Comparison of ENCODE assay signal across 25 cellular contexts in the genomic region with DNA sequence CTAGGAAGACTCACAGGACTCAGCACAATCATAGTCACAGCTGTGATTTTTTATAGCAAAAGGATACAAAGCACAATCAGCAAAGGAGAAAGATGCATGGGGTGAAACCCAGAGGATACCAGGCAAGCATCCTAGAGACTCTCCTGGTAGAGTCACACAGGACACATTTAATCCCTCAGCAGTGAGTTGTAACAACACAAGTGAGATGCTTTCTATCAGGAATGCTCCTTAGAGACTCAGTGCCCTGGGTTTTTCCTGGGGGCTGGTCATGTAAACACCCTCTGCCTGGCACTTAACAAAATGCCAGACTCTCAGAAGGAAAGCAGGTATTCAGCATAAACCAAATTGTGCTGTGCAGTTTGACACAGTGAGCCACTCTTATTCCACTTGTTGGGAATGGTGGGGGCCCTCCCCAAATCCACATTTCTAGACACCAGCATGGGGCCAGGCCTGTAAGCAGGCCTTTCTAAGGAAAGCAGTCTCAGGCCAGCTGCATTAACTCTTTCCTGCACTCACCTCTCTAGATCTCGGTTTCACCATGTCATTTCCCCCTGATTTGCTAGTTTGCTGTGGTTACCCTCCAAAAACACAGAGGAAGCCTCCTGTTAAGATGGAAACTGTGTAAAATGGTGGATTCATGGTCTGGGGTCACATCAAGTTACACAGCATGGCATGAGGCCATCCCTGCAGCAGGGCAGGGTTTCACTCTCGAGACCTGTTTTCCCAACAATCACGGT. TPM values are rescaled to one million over a fixed set of nuclear protein-coding genes. Genes with fewer than 3 reads are reported as not detected.
DNase-seq lines count a peak whose midpoint lies in the region; ATAC-seq, FAIRE-seq and TF ChIP-seq lines count a peak whose summit lies in the region.
"Had no signal": no experiment of that assay in that cellular context is flagged by ENCODE, and none has a peak within 500 bp of the region (broad histone marks: within the 10 kb centered on the region; RNA-seq: fewer than 3 reads in every experiment).

No MANE protein-coding gene starts in this region.

- H3K27me3 ChIP-seq in dorsolateral prefrontal cortex (no peaks in the 10 kb centered on the region), gastrocnemius medialis (no peaks in the 10 kb centered on the region)
- H3K27me3 ChIP-seq: BLaER1, esophagus squamous epithelium, right atrium auricular region, SJSA1, testis had no signal

- intact Hi-C loops in dorsolateral prefrontal cortex (cut with DNase I) (no loop called here), gastrocnemius medialis (cut with DNase I; ENCODE audit: low total_unique reads) (no loop called here)

- H3K36me3 ChIP-seq in gastrocnemius medialis: peaks cover 0 to 22% of the 10 kb centered on the region in 2 donors

- peak; percentile 25 to 58 for ATAC-seq in activated T-cell treated with anti-CD3 and anti-CD28 coated beads, Interleukin-2, amount 50 U/mL, for 72 hours (replicated peaks in 1 of 2)
- ATAC-seq in activated T-cell treated with anti-CD3 and anti-CD28 coated beads, Interleukin-2, amount 50 U/mL, for 4 hours: no peak
- peak; percentile 73 for ATAC-seq in HG02981 (IDR thresholded peaks at IDR 0.05; ENCODE audit: unreplicated experiment)
- ATAC-seq in gastrocnemius medialis: no peak
- ATAC-seq in HG03378 (IDR thresholded peaks at IDR 0.05; ENCODE audit: unreplicated experiment): no peak
- ATAC-seq: PC-3 had no signal

- peak overlapping the region; percentile 82 for H3K27ac Mint-ChIP-seq in activated T-cell treated with anti-CD3 and anti-CD28 coated beads, Interleukin-2, amount 50 U/mL, for 72 hours
- H3K27ac Mint-ChIP-seq: T-helper 1 cell treated with Interleukin-12 subunit alpha and Interleukin-12 subunit beta and Interleukin-4 antibody, amounts not matched to agents 30 μg/mL and 1 μg/mL, for 36 hours had no signal

- no peak for FAIRE-seq in HTR-8/SVneo (lab: Jason Lieb, UNC)
- FAIRE-seq: astrocyte had no signal

- in situ Hi-C loops in gastrocnemius medialis (cut with MboI; ENCODE audit: low sequenced_read_pairs in 4 of 4): no loop called here

- H3K9me3 Mint-ChIP-seq in activated T-cell treated with anti-CD3 and anti-CD28 coated beads, Interleukin-2, amount 50 U/mL, for 72 hours: peaks cover 0 to 3% of the 10 kb centered on the region in 2 donors
- peaks cover 3% of the 10 kb centered on the region for H3K9me3 Mint-ChIP-seq in activated T-cell treated with anti-CD3 and anti-CD28 coated beads, Interleukin-2, amount 50 U/mL, for 4 hours
- H3K9me3 Mint-ChIP-seq: T-helper 1 cell treated with Interleukin-12 subunit alpha and Interleukin-12 subunit beta and Interleukin-4 antibody, amounts not matched to agents 30 μg/mL and 1 μg/mL, for 36 hours had no signal

- no peak for TF ChIP-seq POLR2A in gastrocnemius medialis (IDR thresholded peaks at IDR 0.05)

- peak overlapping the region in 53 of 59 donors; percentile 1 to 97 (median 58) for H3K27ac ChIP-seq in dorsolateral prefrontal cortex
- H3K27ac ChIP-seq in gastrocnemius medialis: peak overlapping the region; percentile 17 to 49 (median 35)
- H3K27ac ChIP-seq: BLaER1, right atrium auricular region, SJSA1, testis, WERI-Rb-1 had no signal

- H3K4me3 ChIP-seq in dorsolateral prefrontal cortex: peak overlapping the region in 1 of 59 donors; percentile 8
- H3K4me3 ChIP-seq in gastrocnemius medialis: no peak overlapping the region
- H3K4me3 ChIP-seq: BLaER1, esophagus squamous epithelium, right atrium auricular region, SJSA1, testis had no signal

- TF ChIP-seq CTCF in dorsolateral prefrontal cortex (IDR thresholded peaks at IDR 0.05 in 54 of 56, conservative IDR thresholded peaks at IDR 0.05 in 2 of 56; ENCODE audit: low read depth in 1 of 56, partially characterized antibody in 56 of 56) (no peak), gastrocnemius medialis (IDR thresholded peaks at IDR 0.05 in 4 of 5, conservative IDR thresholded peaks at IDR 0.05 in 1 of 5) (no peak)

- H3K4me1 Mint-ChIP-seq in activated T-cell treated with anti-CD3 and anti-CD28 coated beads, Interleukin-2, amount 50 U/mL, for 72 hours (ENCODE audit: low read depth): peaks cover 17% of the 10 kb centered on the region
- peaks cover 3% of the 10 kb centered on the region for H3K4me1 Mint-ChIP-seq in activated T-cell treated with anti-CD3 and anti-CD28 coated beads, Interleukin-2, amount 50 U/mL, for 4 hours (ENCODE audit: low read depth)

- H3K9me3 ChIP-seq in gastrocnemius medialis: no peaks in the 10 kb centered on the region
- H3K9me3 ChIP-seq: esophagus squamous epithelium, SJSA1, testis had no signal

- peaks cover 17 to 43% of the 10 kb centered on the region in 2 donors for H3K36me3 Mint-ChIP-seq in activated T-cell treated with anti-CD3 and anti-CD28 coated beads, Interleukin-2, amount 50 U/mL, for 72 hours (ENCODE audit: insufficient read depth in 2 of 2)
- peaks cover 49% of the 10 kb centered on the region for H3K36me3 Mint-ChIP-seq in activated T-cell treated with anti-CD3 and anti-CD28 coated beads, Interleukin-2, amount 50 U/mL, for 4 hours (ENCODE audit: insufficient read depth)

- H3K27me3 Mint-ChIP-seq in activated T-cell treated with anti-CD3 and anti-CD28 coated beads, Interleukin-2, amount 50 U/mL, for 72 hours (ENCODE audit: low read depth): no peaks in the 10 kb centered on the region
- no peaks in the 10 kb centered on the region for H3K27me3 Mint-ChIP-seq in activated T-cell treated with anti-CD3 and anti-CD28 coated beads, Interleukin-2, amount 50 U/mL, for 4 hours (ENCODE audit: low read depth)

- no peak for DNase-seq in activated T-cell treated with anti-CD3 and anti-CD28 coated beads, Interleukin-2, amount 50 U/mL, for 72 hours
- no peak for DNase-seq in activated T-cell treated with anti-CD3 and anti-CD28 coated beads, Interleukin-2, amount 50 U/mL, for 4 hours
- no peak for DNase-seq in dorsolateral prefrontal cortex
- DNase-seq in gastrocnemius medialis: no peak
- DNase-seq in HTR-8/SVneo (ENCODE audit: insufficient read length, low spot score): no peak
- DNase-seq in NCI-H2196 (lab: John Stamatoyannopoulos, UW; ENCODE audit: unreplicated experiment): no peak
- DNase-seq: activated effector memory CD4-positive, alpha-beta T cell treated with anti-CD3 and anti-CD28 coated beads, Interleukin-2, amount 50 U/mL, for 16 hours; effector CD8-positive, alpha-beta T cell; esophagus squamous epithelium; KBM-7; kidney glomerular epithelial cell; mammary epithelial cell; NCI-H1694 treated with DMSO at 0.1 percent for 48 hours; PC-3; stimulated activated CD8-positive, alpha-beta memory T cell treated with anti-CD3 and anti-CD28 coated beads, Interleukin-4, amount 100 ng/mL, for 48 hours; testis; WERI-Rb-1 had no signal

- no peak overlapping the region for H3K4me3 Mint-ChIP-seq in activated T-cell treated with anti-CD3 and anti-CD28 coated beads, Interleukin-2, amount 50 U/mL, for 72 hours
- H3K4me3 Mint-ChIP-seq in activated T-cell treated with anti-CD3 and anti-CD28 coated beads, Interleukin-2, amount 50 U/mL, for 4 hours: no peak overlapping the region
- H3K4me3 Mint-ChIP-seq: T-helper 1 cell treated with Interleukin-12 subunit alpha and Interleukin-12 subunit beta and Interleukin-4 antibody, amounts not matched to agents 30 μg/mL and 1 μg/mL, for 36 hours had no signal

- H3K4me1 ChIP-seq in gastrocnemius medialis: peaks cover 10 to 12% of the 10 kb centered on the region in 2 donors
- H3K4me1 ChIP-seq: BLaER1, right atrium auricular region, SJSA1, testis had no signal

RNA-seq across cellular contexts. Expression of gene RNU4ATAC, which starts 16.9 kb away (rescaled TPM):
- total RNA-seq in activated T-cell treated with anti-CD3 and anti-CD28 coated beads, Interleukin-2, amount 50 U/mL, for 72 hours: not detected
- not detected for total RNA-seq in activated T-cell treated with anti-CD3 and anti-CD28 coated beads, Interleukin-2, amount 50 U/mL, for 4 hours
- total RNA-seq in dorsolateral prefrontal cortex: 10 to 100 TPM in 2 of 120 experiments, not detected in 118; 19.6 to 23.6 TPM
- total RNA-seq in gastrocnemius medialis: not detected
- total RNA-seq: astrocyte, esophagus squamous epithelium, osteoblast, PC-3, right atrium auricular region, SJSA1, testis had no signal

Comparison
In these comparisons a context has a peak if more than half of its experiments do, and no peak if none do; other contexts are left out.
1. ATAC-seq: peak in activated T-cell treated with anti-CD3 and anti-CD28 coated beads, Interleukin-2, amount 50 U/mL, for 72 hours (2 of 2) and HG02981 (single experiment); none in activated T-cell treated with anti-CD3 and anti-CD28 coated beads, Interleukin-2, amount 50 U/mL, for 4 hours (0 of 2), gastrocnemius medialis (0 of 2) and HG03378 (single experiment).